8 cellular contexts compared by ENCODE assay signal in genomic region chr7:19708397-19709248, GRCh38. TPM values are rescaled to one million over a fixed set of nuclear protein-coding genes. Genes with fewer than 3 reads are reported as not detected.
DNase-seq lines count a peak whose midpoint lies in the region; TF ChIP-seq lines count a peak whose summit lies in the region.

POLR1F (minus strand) TSS chr7:19709037; CDS start chr7:19709016, 21 bp downstream.

- H3F3A ChIP-seq in neural cell (ENCODE audit: insufficient read depth, low read length, poor library complexity, severe bottlenecking) = no peaks in the 10 kb centered on the region

- H3K27ac ChIP-seq in neural cell (ENCODE audit: low read length) (peak within 1 kb of the TSS; percentile 68), stomach (peak within 1 kb of the TSS; percentile 67 to 88 (median 70))

- H3K36me3 ChIP-seq in HAP-1 (replicated peaks) (no peaks in the 10 kb centered on the region), MG63 (peaks cover 13% of the 10 kb centered on the region), neural cell (ENCODE audit: insufficient read depth, low read length) (no peaks in the 10 kb centered on the region), stomach (peaks cover under 1 to 5% (median 2%) of the 10 kb centered on the region in 4 donors)

- peaks cover 30% of the 10 kb centered on the region for H3K79me2 ChIP-seq in neural cell (replicated peaks; ENCODE audit: insufficient read depth, low read length)

- H3K4me3 ChIP-seq in HAP-1 (peak within 1 kb of the TSS; percentile 92), MG63 (peak within 1 kb of the TSS; percentile 92), fibroblast of villous mesenchyme (ENCODE audit: low read depth, low read length) (peak within 1 kb of the TSS; percentile 97), neural cell (ENCODE audit: low read length) (peak within 1 kb of the TSS; percentile 72), stomach (peak within 1 kb of the TSS; percentile 76 to 94 (median 84))

- TF ChIP-seq RAD21 in neural cell (conservative IDR thresholded peaks at IDR 0.05) = peak; percentile 88

- intact Hi-C loops in stomach (cut with DNase I; ENCODE audit: low total_unique reads) = no loop called here

- TF ChIP-seq CTCF in fibroblast of villous mesenchyme (IDR thresholded peaks at IDR 0.05; ENCODE audit: insufficient read depth, low read depth, low read length) = peak; percentile 91
- peak; percentile 99 for TF ChIP-seq CTCF in neural cell (IDR thresholded peaks at IDR 0.05; ENCODE audit: poor library complexity, severe bottlenecking)
- peak in 5 of 7 experiments; percentile 68 to 98 (median 84) for TF ChIP-seq CTCF in stomach (IDR thresholded peaks at IDR 0.05)

- H3K9me3 ChIP-seq in HAP-1 = no peaks in the 10 kb centered on the region
- no peaks in the 10 kb centered on the region for H3K9me3 ChIP-seq in MG63
- no peaks in the 10 kb centered on the region for H3K9me3 ChIP-seq in neural cell (ENCODE audit: low read length)
- H3K9me3 ChIP-seq in stomach = no peaks in the 10 kb centered on the region

- H3K27me3 ChIP-seq in HAP-1 (ENCODE audit: low read depth) (peaks cover 6% of the 10 kb centered on the region; the same call in 1 of the 2 replicates), MG63 (no peaks in the 10 kb centered on the region), neural cell (ENCODE audit: insufficient read depth, low read depth, low read length) (no peaks in the 10 kb centered on the region), stomach (no peaks in the 10 kb centered on the region)

- TF ChIP-seq EP300 in neural cell (conservative IDR thresholded peaks at IDR 0.05; ENCODE audit: poor library complexity, severe bottlenecking) (peak; percentile 73), stomach (IDR thresholded peaks at IDR 0.05) (no peak)

- H2AFZ ChIP-seq in neural cell (ENCODE audit: low read depth, low read length) = peak within 1 kb of the TSS; percentile 29

- DNase-seq in GF-D8 (lab: John Stamatoyannopoulos, UW) (peak; percentile 91), HAP-1 (ENCODE audit: low spot score in 2 of 2) (peak; percentile 88 to 92), MG63 (peak; percentile 90), SHP77 treated with DMSO at 0.1 percent for 48 hours (lab: John Stamatoyannopoulos, UW) (peak; percentile 95), fibroblast of villous mesenchyme (ENCODE audit: low read depth) (peak; percentile 96), stomach (peak; percentile 95)
- DNase-seq in activated effector memory CD4-positive, alpha-beta T cell treated with anti-CD3 and anti-CD28 coated beads, Interleukin-2, amount 50 U/mL, for 16 hours = peak; percentile 97

- H3K4me1 ChIP-seq in HAP-1 = peaks cover 18% of the 10 kb centered on the region
- H3K4me1 ChIP-seq in stomach = peaks cover 13 to 38% (median 30%) of the 10 kb centered on the region in 4 donors

- in situ Hi-C loops in HAP-1 (cut with MboI; ENCODE audit: low sequenced_read_pairs) = loop anchor here (25.0 kb wide), 1 partner anchor 879 kb away; no protein-coding TSS in a partner anchor

- TF ChIP-seq POLR2A in stomach (IDR thresholded peaks at IDR 0.05) = peak in 2 of 4 donors; percentile 34 to 75

- H3K4me2 ChIP-seq in neural cell (ENCODE audit: low read length) = peak within 1 kb of the TSS; percentile 79

- no peaks in the 10 kb centered on the region for H3K9me2 ChIP-seq in neural cell (ENCODE audit: insufficient read depth, low read length)

- WGBS in stomach, 5 donors = 0 to 1% (median 0%) methylated on average over 36 to 56 of the region's 56 CpGs

- peak within 1 kb of the TSS; percentile 72 for H3K9ac ChIP-seq in neural cell (ENCODE audit: low read length)

- H4K20me1 ChIP-seq in neural cell (ENCODE audit: insufficient read depth) = no peaks in the 10 kb centered on the region

TF ChIP-seq in neural cell, 6 proteins besides CTCF, POLR2A, EP300 and RAD21:
- TF ChIP-seq TAF1 (IDR thresholded peaks at IDR 0.05; ENCODE audit: low read depth) (peak; percentile 90), SMC3 (conservative IDR thresholded peaks at IDR 0.05; ENCODE audit: poor library complexity) (peak; percentile 92), REST (IDR thresholded peaks at IDR 0.05; ENCODE audit: borderline replicate concordance) (peak; percentile 70), MXI1 (conservative IDR thresholded peaks at IDR 0.05; ENCODE audit: poor library complexity, severe bottlenecking) (peak; percentile 99), POLR2AphosphoS5 (IDR thresholded peaks at IDR 0.05) (peak; percentile 92), EZH2 (IDR thresholded peaks at IDR 0.05; ENCODE audit: borderline replicate concordance, insufficient read depth, low read length, poor library complexity, severe bottlenecking) (no peak)

RNA-seq across cellular contexts. Expression of gene POLR1F, which starts in this region (rescaled TPM):
- 18.2 and 20.4 TPM in 2 replicates for total RNA-seq in MG63 (2014; rRNA removed; shearing (Covaris generic); ENCODE audit: low replicate concordance)
- 21.3 and 52.2 TPM in 2 replicates for total RNA-seq in fibroblast of villous mesenchyme
- 8.7 and 11.9 TPM in 2 replicates for polyA plus RNA-seq in neural cell
- 19.2 and 22.2 TPM in 2 replicates for polyA minus RNA-seq in neural cell
- 10 to 100 TPM in 2 of 5 donors, 1 to 10 TPM in 3; 3.8 to 17.3 (median 5.8) TPM for total RNA-seq in stomach
- 1 to 10 TPM; 5.2 to 9.3 (median 6.2) TPM for polyA plus RNA-seq in stomach

Comparison
In these comparisons a context has a peak if more than half of its experiments do, and no peak if none do; other contexts are left out.
1. Peak in every context shown above with its lines: DNase-seq, H3K4me3 ChIP-seq and H3K27ac ChIP-seq.